Comparison of ENCODE assay signal across 12 cellular contexts in genomic region chr13:42894765-42895181, GRCh38.
DNase-seq lines count a peak whose midpoint lies in the region; ATAC-seq and TF ChIP-seq lines count a peak whose summit lies in the region.
"Had no signal": no experiment of that assay in that cellular context is flagged by ENCODE, and none has a peak within 500 bp of the region (broad histone marks: within the 10 kb centered on the region; RNA-seq: fewer than 3 reads in every experiment).

No MANE protein-coding gene starts in this region.

- H3K27ac ChIP-seq in VCaP: peak overlapping the region; percentile 82

- H3K27me3 Mint-ChIP-seq in natural killer cell (ENCODE audit: low read depth in 2 of 2): no peaks in the 10 kb centered on the region
- H3K27me3 Mint-ChIP-seq: CD4-positive, alpha-beta T cell had no signal

- intact Hi-C loops in natural killer cell (cut with micrococcal nuclease): no loop called here

- peaks cover 0 to 4% of the 10 kb centered on the region in 2 donors for H3K4me1 Mint-ChIP-seq in natural killer cell

- ATAC-seq in activated naive CD4-positive, alpha-beta T cell treated with anti-CD3 and anti-CD28 coated beads, Interleukin-2, amount 50 U/mL, for 72 hours: no peak
- ATAC-seq in natural killer cell: no peak

- no peak overlapping the region for H3K27ac Mint-ChIP-seq in activated naive CD4-positive, alpha-beta T cell treated with anti-CD3 and anti-CD28 coated beads, Interleukin-2, amount 50 U/mL, for 72 hours
- H3K27ac Mint-ChIP-seq in natural killer cell: no peak overlapping the region
- H3K27ac Mint-ChIP-seq: CD4-positive, alpha-beta T cell had no signal

- no peak overlapping the region for H3K4me3 Mint-ChIP-seq in natural killer cell
- H3K4me3 Mint-ChIP-seq: CD4-positive, alpha-beta T cell had no signal

- peaks cover 0 to 11% of the 10 kb centered on the region in 2 donors for H3K36me3 Mint-ChIP-seq in activated naive CD4-positive, alpha-beta T cell treated with anti-CD3 and anti-CD28 coated beads, Interleukin-2, amount 50 U/mL, for 72 hours
- H3K36me3 Mint-ChIP-seq in natural killer cell: peaks cover 14% of the 10 kb centered on the region

- peak; percentile 15 for DNase-seq in DMS153 treated with DMSO at 0.1 percent for 48 hours (lab: John Stamatoyannopoulos, UW; ENCODE audit: unreplicated experiment)
- DNase-seq in NCI-H146 treated with DMSO at 0.1 percent for 48 hours (lab: John Stamatoyannopoulos, UW; ENCODE audit: unreplicated experiment): peak; percentile 42
- DNase-seq in iris pigment epithelial cell (ENCODE audit: low read depth): peak; percentile 93
- no peak for DNase-seq in GM19240 (ENCODE audit: insufficient read length, low spot score)
- DNase-seq in stimulated activated CD4-positive, alpha-beta T cell treated with anti-CD3 and anti-CD28 coated beads, Interleukin-12 subunit alpha, Interleukin-12 subunit beta, amount 100 ng/mL, for 4 hours: no peak
- no peak for DNase-seq in activated naive CD4-positive, alpha-beta T cell treated with anti-CD3 and anti-CD28 coated beads, Interleukin-2, amount 50 U/mL, for 72 hours (ENCODE audit: low spot score in 2 of 2)
- DNase-seq in natural killer cell: no peak
- DNase-seq: activated CD4-positive, alpha-beta T cell treated with anti-CD3 and anti-CD28 coated beads for 1 hour; activated effector memory CD4-positive, alpha-beta T cell treated with anti-CD3 and anti-CD28 coated beads, Interleukin-2, amount 50 U/mL, for 16 hours; CD4-positive, alpha-beta T cell; kidney had no signal

- no peaks in the 10 kb centered on the region for H3K9me3 Mint-ChIP-seq in activated naive CD4-positive, alpha-beta T cell treated with anti-CD3 and anti-CD28 coated beads, Interleukin-2, amount 50 U/mL, for 72 hours
- no peaks in the 10 kb centered on the region for H3K9me3 Mint-ChIP-seq in natural killer cell
- H3K9me3 Mint-ChIP-seq: CD4-positive, alpha-beta T cell had no signal

- TF ChIP-seq CTCF in VCaP (conservative IDR thresholded peaks at IDR 0.05) (no peak), natural killer cell (IDR thresholded peaks at IDR 0.05) (no peak)

Comparison
In these comparisons a context has a peak if more than half of its experiments do, and no peak if none do; other contexts are left out.
1. DNase-seq: peak in DMS153 treated with DMSO at 0.1 percent for 48 hours (single experiment), NCI-H146 treated with DMSO at 0.1 percent for 48 hours (single experiment) and iris pigment epithelial cell (single experiment); none in GM19240 (single experiment), stimulated activated CD4-positive, alpha-beta T cell treated with anti-CD3 and anti-CD28 coated beads, Interleukin-12 subunit alpha, Interleukin-12 subunit beta, amount 100 ng/mL, for 4 hours (single experiment), activated naive CD4-positive, alpha-beta T cell treated with anti-CD3 and anti-CD28 coated beads, Interleukin-2, amount 50 U/mL, for 72 hours (0 of 2) and natural killer cell (single experiment).